ENCODE assay signal across 13 cellular contexts in the genomic region with DNA sequence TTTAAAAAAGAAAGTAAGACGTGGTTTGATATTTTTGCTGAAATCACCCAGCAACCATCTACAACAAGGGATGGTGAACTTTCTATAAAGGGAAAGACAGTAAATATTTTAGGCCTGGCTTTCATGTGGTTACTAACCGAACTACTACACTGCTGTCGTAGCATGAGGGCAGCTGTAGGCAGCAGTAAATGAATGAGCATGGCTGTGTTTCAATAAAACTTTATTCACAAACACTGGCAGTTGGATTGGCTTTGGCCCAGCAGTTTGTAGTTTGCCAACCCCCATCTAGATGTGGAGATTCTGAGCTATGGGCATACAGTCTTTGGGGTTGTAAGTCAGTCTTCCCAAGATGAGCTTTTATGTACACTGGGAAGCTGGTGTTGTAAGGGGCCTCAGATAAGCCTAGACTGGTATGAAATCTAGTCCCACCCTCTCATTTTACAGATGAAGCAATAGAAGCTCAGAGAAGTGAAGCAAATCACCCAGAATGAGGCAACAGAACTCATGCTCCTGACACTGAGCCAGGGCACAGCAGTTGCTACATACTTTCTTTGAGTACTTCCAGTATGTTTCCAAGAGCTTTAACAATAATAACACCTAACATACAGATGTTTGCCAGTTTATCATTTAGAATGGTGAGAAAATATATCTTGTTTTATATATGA.
A peak's percentile ranks its signal among the peaks of the same experiment; 100 is the strongest.
DNase-seq lines count a peak whose midpoint lies in the region; ATAC-seq and TF ChIP-seq lines count a peak whose summit lies in the region.
"Had no signal": no experiment of that assay in that cellular context is flagged by ENCODE, and none has a peak within 500 bp of the region (broad histone marks: within the 10 kb centered on the region; RNA-seq: fewer than 3 reads in every experiment).

No MANE protein-coding gene starts in this region.

- H3K4me3 Mint-ChIP-seq in Caco-2 (ENCODE audit: unreplicated experiment) = no peak overlapping the region
- H3K4me3 Mint-ChIP-seq: HFFc6; stimulated activated naive CD8-positive, alpha-beta T cell treated with anti-CD3 and anti-CD28 coated beads, Interleukin-15, Interleukin-2, amounts not matched to agents 100 ng/mL and 50 ng/mL, for 24 hours had no signal

- H3K27ac Mint-ChIP-seq in Caco-2 (ENCODE audit: unreplicated experiment) = no peak overlapping the region
- H3K27ac Mint-ChIP-seq: HFFc6; stimulated activated naive CD8-positive, alpha-beta T cell treated with anti-CD3 and anti-CD28 coated beads, Interleukin-15, Interleukin-2, amounts not matched to agents 100 ng/mL and 50 ng/mL, for 24 hours had no signal

- no TSS peak for BruUV-seq in Caco-2 (replicated peaks; lab: Mats Ljungman, UMichigan)

- in situ Hi-C loops in astrocyte of the cerebellum (cut with HindIII; ENCODE audit: low sequenced_read_pairs) = no loop called here

- H3K27me3 Mint-ChIP-seq in Caco-2 (ENCODE audit: insufficient read depth, unreplicated experiment) = peaks cover 10% of the 10 kb centered on the region

- H3K9ac ChIP-seq in skeletal muscle tissue (ENCODE audit: low read depth in 1 of 3, low read length in 3 of 3) = no peak overlapping the region

- DNase-seq in DMS 273 (lab: John Stamatoyannopoulos, UW; ENCODE audit: unreplicated experiment) = peak; percentile 24
- DNase-seq in astrocyte of the cerebellum (ENCODE audit: low read depth) = peak; percentile 82
- peak; percentile 68 for DNase-seq in left ventricle myocardium inferior
- no peak for DNase-seq in BE2C
- no peak for DNase-seq in NCI-H1105 (lab: John Stamatoyannopoulos, UW)
- no peak for DNase-seq in Caco-2
- DNase-seq: central memory CD4-positive, alpha-beta T cell; DMS79; HFFc6; NCI-H2227 treated with DMSO at 0.1 percent for 48 hours had no signal

- intact Hi-C loops in left ventricle myocardium inferior (cut with micrococcal nuclease) (no loop called here), Caco-2 (cut with micrococcal nuclease; ENCODE audit: unreplicated experiment) (no loop called here)

- H3K4me3 ChIP-seq in astrocyte of the cerebellum (ENCODE audit: low read depth, low read length) = no peak overlapping the region
- H3K4me3 ChIP-seq in left ventricle myocardium inferior = peak overlapping the region; percentile 11
- no peak overlapping the region for H3K4me3 ChIP-seq in skeletal muscle tissue (ENCODE audit: low read length in 3 of 3)
- H3K4me3 ChIP-seq in BE2C (ENCODE audit: low read depth, low read length) = no peak overlapping the region
- no peak overlapping the region for H3K4me3 ChIP-seq in Caco-2 (ENCODE audit: low read depth, low read length)

- H3K36me3 Mint-ChIP-seq in Caco-2 (ENCODE audit: insufficient read depth, unreplicated experiment) = no peaks in the 10 kb centered on the region

- H3K27ac ChIP-seq in left ventricle myocardium inferior (replicated peaks) (peak overlapping the region; percentile 92), skeletal muscle tissue (ENCODE audit: low read depth, low read length) (peak overlapping the region; percentile 39)

- H3K27me3 ChIP-seq in left ventricle myocardium inferior (ENCODE audit: low read depth) (no peaks in the 10 kb centered on the region), skeletal muscle tissue (ENCODE audit: control insufficient read depth in 3 of 3, insufficient read depth in 3 of 3, low read length in 3 of 3) (no peaks in the 10 kb centered on the region), BE2C (no peaks in the 10 kb centered on the region), Caco-2 (replicated peaks; ENCODE audit: control insufficient read depth, insufficient read depth, low read length) (no peaks in the 10 kb centered on the region)

- TF ChIP-seq CTCF in astrocyte of the cerebellum (IDR thresholded peaks at IDR 0.05; ENCODE audit: low read depth, low read length, missing control alignments) = no peak
- TF ChIP-seq CTCF in left ventricle myocardium inferior (IDR thresholded peaks at IDR 0.05; ENCODE audit: borderline replicate concordance) = no peak
- no peak for TF ChIP-seq CTCF in BE2C (IDR thresholded peaks at IDR 0.05; ENCODE audit: low read depth, low read length)
- TF ChIP-seq CTCF in Caco-2 (IDR thresholded peaks at IDR 0.05; ENCODE audit: insufficient read depth in 1 of 2, low read depth in 1 of 2, low read length in 1 of 2, severe bottlenecking in 1 of 2, unreplicated experiment in 1 of 2) = no peak

- H3K36me3 ChIP-seq in left ventricle myocardium inferior (no peaks in the 10 kb centered on the region), skeletal muscle tissue (ENCODE audit: control insufficient read depth in 3 of 3, insufficient read depth in 3 of 3, low read length in 3 of 3) (no peaks in the 10 kb centered on the region), BE2C (no peaks in the 10 kb centered on the region), Caco-2 (ENCODE audit: control insufficient read depth, insufficient read depth, low read length) (no peaks in the 10 kb centered on the region)

- no peaks in the 10 kb centered on the region for H3K4me1 Mint-ChIP-seq in Caco-2 (ENCODE audit: low read depth, unreplicated experiment)

- POLR2A ChIA-PET in Caco-2 (lab: Charles Lee) = no interaction called here

- H3K9me3 Mint-ChIP-seq in Caco-2 (ENCODE audit: unreplicated experiment) = peaks cover 20% of the 10 kb centered on the region

- peaks cover 73% of the 10 kb centered on the region for H3K4me1 ChIP-seq in left ventricle myocardium inferior
- H3K4me1 ChIP-seq in skeletal muscle tissue (ENCODE audit: control insufficient read depth in 3 of 3, insufficient read depth in 3 of 3, low read length in 3 of 3) = peaks cover 21 to 47% (median 25%) of the 10 kb centered on the region in 3 donors
- peaks cover 8% of the 10 kb centered on the region; the same call in 1 of the 2 replicates for H3K4me1 ChIP-seq in BE2C
- H3K4me1 ChIP-seq in Caco-2 = no peaks in the 10 kb centered on the region

- CTCF ChIA-PET in Caco-2 (lab: Charles Lee) = no interaction called here

- H3K9me3 ChIP-seq in left ventricle myocardium inferior (replicated peaks) = peaks cover 14% of the 10 kb centered on the region
- H3K9me3 ChIP-seq in skeletal muscle tissue (ENCODE audit: control insufficient read depth in 3 of 3, low read length in 3 of 3) = no peaks in the 10 kb centered on the region
- no peaks in the 10 kb centered on the region for H3K9me3 ChIP-seq in BE2C
- H3K9me3 ChIP-seq in Caco-2 = peaks cover 6% of the 10 kb centered on the region; the same call in 1 of the 2 replicates

- no peak for ATAC-seq in HG03025 (IDR thresholded peaks at IDR 0.05; ENCODE audit: low FRiP score, unreplicated experiment)

Comparison
In these comparisons a context has a peak if more than half of its experiments do, and no peak if none do; other contexts are left out.
1. DNase-seq: peak in DMS 273 (single experiment), astrocyte of the cerebellum (single experiment) and left ventricle myocardium inferior (single experiment); none in BE2C (single experiment), NCI-H1105 (single experiment) and Caco-2 (0 of 2).